In genomic region chr1:214753236-214753852, GRCh38 we compare ENCODE assay signal across 17 cellular contexts.
A peak's percentile ranks its signal among the peaks of the same experiment; 100 is the strongest.
DNase-seq lines count a peak whose midpoint lies in the region; FAIRE-seq and TF ChIP-seq lines count a peak whose summit lies in the region.
"Had no signal": no experiment of that assay in that cellular context is flagged by ENCODE, and none has a peak within 500 bp of the region (broad histone marks: within the 10 kb centered on the region; RNA-seq: fewer than 3 reads in every experiment).

No MANE protein-coding gene starts in this region.

- H4K5ac ChIP-seq in H1 (ENCODE audit: insufficient read length, low read depth, low read length): no peak overlapping the region

- no peaks in the 10 kb centered on the region for H3K27me3 Mint-ChIP-seq in type B pancreatic cell
- H3K27me3 Mint-ChIP-seq: B cell; CD4-positive, alpha-beta T cell had no signal

- no peak overlapping the region for H3K23ac ChIP-seq in H1 (ENCODE audit: insufficient read length)

- no peak overlapping the region for H3K4me3 Mint-ChIP-seq in type B pancreatic cell
- H3K4me3 Mint-ChIP-seq: B cell; CD4-positive, alpha-beta T cell; GM23338 had no signal

- CTCF ChIA-PET in A673 (lab: Charles Lee) (no interaction called here), PC-9 (lab: Charles Lee) (no interaction called here), H1 (lab: Charles Lee; ENCODE audit: partially characterized antibody) (interaction anchor here (0.6 to 1.1 kb wide), 3 partner anchors 17 to 691 kb away, joined by 3 read pairs; no protein-coding TSS in a partner anchor)

- H2BK15ac ChIP-seq in H1 (ENCODE audit: low read length): no peak overlapping the region

- DNase-seq in A673 (ENCODE audit: low spot score): peak; percentile 9
- no peak for DNase-seq in PC-9
- DNase-seq in H1 (ENCODE audit: low read depth in 1 of 2, low spot score in 2 of 2): no peak
- DNase-seq in osteoblast (ENCODE audit: insufficient read length, low spot score, missing footprints): no peak
- DNase-seq in uterus: no peak
- DNase-seq in WERI-Rb-1: no peak
- DNase-seq in type B pancreatic cell (ENCODE audit: extremely low spot score, unreplicated experiment): no peak
- DNase-seq: 8988T; ACHN; C1 segment of cervical spinal cord; Calu3; CD4-positive, alpha-beta T cell; DMS 273 treated with DMSO at 0.1 percent for 48 hours had no signal

- intact Hi-C loops in A673 (cut with micrococcal nuclease; ENCODE audit: unreplicated experiment): no loop called here
- intact Hi-C loops in PC-9 (cut with micrococcal nuclease; ENCODE audit: unreplicated experiment): no loop called here
- intact Hi-C loops in uterus (cut with DNase I; ENCODE audit: low total_unique reads): no loop called here

- H3K27me3 ChIP-seq in A673 (replicated peaks; ENCODE audit: insufficient read depth, low read depth, low read length, poor library complexity) (no peaks in the 10 kb centered on the region), PC-9 (ENCODE audit: insufficient read depth, low read depth) (no peaks in the 10 kb centered on the region), H1 (replicated peaks in 1 of 4; ENCODE audit: control insufficient read depth in 3 of 4, extremely low read depth in 1 of 4, insufficient read depth in 3 of 4, low read length in 3 of 4) (no peaks in the 10 kb centered on the region), osteoblast (ENCODE audit: insufficient read depth, low read length) (no peaks in the 10 kb centered on the region), uterus (no peaks in the 10 kb centered on the region), WERI-Rb-1 (ENCODE audit: insufficient read depth, low read depth, severe bottlenecking) (no peaks in the 10 kb centered on the region)

- H3K79me1 ChIP-seq in H1 (ENCODE audit: low read depth, low read length): no peaks in the 10 kb centered on the region

- 93% methylated on average over 26 of the region's 26 CpGs; no CpG with 5 or more reads in 1 of the 2 experiments for WGBS in H1 (ENCODE audit: extremely low coverage in 1 of 2, insufficient coverage in 1 of 2, insufficient read length in 1 of 2, insufficient replicate concordance in 2 of 2, low coverage in 1 of 2, low lambda C conversion rate in 2 of 2, missing lambda C conversion rate in 1 of 2), 2 experiments

- POLR2A ChIA-PET in A673 (lab: Charles Lee; ENCODE audit: low non-redundant PET): no interaction called here
- POLR2A ChIA-PET in PC-9 (lab: Charles Lee; ENCODE audit: unreplicated experiment): interaction anchor here (0.6 kb wide), 1 partner anchor 20 kb away, joined by 7 read pairs; no protein-coding TSS in a partner anchor
- POLR2A ChIA-PET in H1 (lab: Charles Lee; ENCODE audit: partially characterized antibody): no interaction called here

- no peaks in the 10 kb centered on the region for H3K36me3 Mint-ChIP-seq in type B pancreatic cell

- H3K9me3 Mint-ChIP-seq in type B pancreatic cell: peaks cover 8% of the 10 kb centered on the region

- H2BK5ac ChIP-seq in H1 (ENCODE audit: low read depth, low read length): no peak overlapping the region

- no peak for TF ChIP-seq RAD21 in H1 (IDR thresholded peaks at IDR 0.05 in 1 of 2, conservative IDR thresholded peaks at IDR 0.05 in 1 of 2; ENCODE audit: low read depth in 2 of 2, low read length in 2 of 2)

- no peak for TF ChIP-seq CTCF in A673 (conservative IDR thresholded peaks at IDR 0.05; ENCODE audit: low read depth, low read length)
- TF ChIP-seq CTCF in PC-9 (conservative IDR thresholded peaks at IDR 0.05): no peak
- no peak for TF ChIP-seq CTCF in H1 (IDR thresholded peaks at IDR 0.05; ENCODE audit: control extremely low read depth in 1 of 3, insufficient read depth in 1 of 3, low read depth in 1 of 3, low read length in 3 of 3)
- no peak for TF ChIP-seq CTCF in osteoblast (IDR thresholded peaks at IDR 0.05; ENCODE audit: extremely low read depth, low read depth, low read length)
- TF ChIP-seq CTCF in uterus (IDR thresholded peaks at IDR 0.05): no peak
- no peak for TF ChIP-seq CTCF in WERI-Rb-1 (IDR thresholded peaks at IDR 0.05; ENCODE audit: low read depth, low read length)
- TF ChIP-seq CTCF in type B pancreatic cell (conservative IDR thresholded peaks at IDR 0.05): no peak

- H4K20me1 ChIP-seq in PC-9 (ENCODE audit: insufficient read depth): no peaks in the 10 kb centered on the region
- H4K20me1 ChIP-seq in H1 (replicated peaks in 1 of 2; ENCODE audit: control insufficient read depth in 1 of 2, insufficient read depth in 2 of 2, low read length in 2 of 2): no peaks in the 10 kb centered on the region
- H4K20me1 ChIP-seq in osteoblast (ENCODE audit: insufficient read depth, low read length): no peaks in the 10 kb centered on the region

- H3K23me2 ChIP-seq in H1 (ENCODE audit: low read depth, low read length): no peaks in the 10 kb centered on the region

- no TSS peak for BruUV-seq in A673 (replicated peaks; lab: Mats Ljungman, UMichigan)
- no TSS peak for BruUV-seq in PC-9 (replicated peaks; lab: Mats Ljungman, UMichigan)

- no peak overlapping the region for H2BK120ac ChIP-seq in H1 (replicated peaks; ENCODE audit: low read depth, low read length)

- no peak for FAIRE-seq in H1 (lab: Jason Lieb, UNC)
- FAIRE-seq: GM12891 had no signal

- H3K4ac ChIP-seq in H1 (replicated peaks; ENCODE audit: insufficient read length, low read depth, low read length): no peak overlapping the region

- H3K4me2 ChIP-seq in PC-9 (no peak overlapping the region), H1 (ENCODE audit: insufficient read depth in 1 of 2, low read depth in 2 of 2, low read length in 2 of 2) (no peak overlapping the region), osteoblast (ENCODE audit: insufficient read depth, low read length) (no peak overlapping the region)
- H3K4me2 ChIP-seq: GM23338 had no signal

- H4K91ac ChIP-seq in H1 (replicated peaks; ENCODE audit: insufficient read length, low read length): no peak overlapping the region

- no peaks in the 10 kb centered on the region for H3K9me2 ChIP-seq in PC-9 (ENCODE audit: insufficient read depth)

- no peak overlapping the region for H3K56ac ChIP-seq in H1 (replicated peaks; ENCODE audit: insufficient read length, low read depth, low read length)

- no peak for TF ChIP-seq EP300 in H1 (IDR thresholded peaks at IDR 0.05; ENCODE audit: borderline replicate concordance in 1 of 2, low read depth in 2 of 2, low read length in 2 of 2)

- H2BK12ac ChIP-seq in H1 (ENCODE audit: low read depth, low read length): no peak overlapping the region

- no peak overlapping the region for H3K9ac ChIP-seq in H1 (replicated peaks in 1 of 4; ENCODE audit: extremely low read depth in 1 of 4, low read depth in 3 of 4, low read length in 3 of 4)

- H2AK5ac ChIP-seq in H1 (ENCODE audit: low read depth, low read length): no peak overlapping the region

- H3K18ac ChIP-seq in H1 (ENCODE audit: extremely low read depth, low read length): no peak overlapping the region

- no peak overlapping the region for H3K27ac ChIP-seq in A673 (ENCODE audit: low read depth, low read length, poor library complexity, severe bottlenecking)
- H3K27ac ChIP-seq in PC-9: no peak overlapping the region
- H3K27ac ChIP-seq in H1 (ENCODE audit: low read depth, low read length): no peak overlapping the region
- H3K27ac ChIP-seq in osteoblast (ENCODE audit: low read depth, low read length): no peak overlapping the region
- H3K27ac ChIP-seq in uterus: no peak overlapping the region
- no peak overlapping the region for H3K27ac ChIP-seq in WERI-Rb-1

- H3K79me2 ChIP-seq in PC-9 (ENCODE audit: low read depth) (no peaks in the 10 kb centered on the region), H1 (ENCODE audit: control insufficient read depth in 1 of 2, insufficient read depth in 2 of 2, low read length in 2 of 2) (no peaks in the 10 kb centered on the region), osteoblast (ENCODE audit: insufficient read depth, low read length) (no peaks in the 10 kb centered on the region)

- H3K9me3 ChIP-seq in A673 (ENCODE audit: low read depth, low read length, poor library complexity, severe bottlenecking) (peaks cover 9% of the 10 kb centered on the region), PC-9 (ENCODE audit: insufficient read depth, low read depth) (0 out of 2 replicates have a peak, but pooled peaks cover 8% of the 10 kb centered on the region), H1 (ENCODE audit: insufficient read depth in 2 of 2, low read depth in 1 of 2, low read length in 1 of 2) (peaks cover 6% of the 10 kb centered on the region in 2 experiments; a peak in 2 of 4 replicates), osteoblast (ENCODE audit: low read depth, low read length) (peaks cover 3% of the 10 kb centered on the region), uterus (no peaks in the 10 kb centered on the region), WERI-Rb-1 (ENCODE audit: severe bottlenecking) (peaks cover 3% of the 10 kb centered on the region)
- H3K9me3 ChIP-seq: HAP-1 had no signal

- H2AFZ ChIP-seq in PC-9 (peak overlapping the region; percentile 54; the same call in 1 of the 2 replicates), H1 (ENCODE audit: low read length) (no peak overlapping the region), osteoblast (ENCODE audit: low read length) (peak overlapping the region; percentile 80)
- H2AFZ ChIP-seq: GM23338 had no signal

- H3K36me3 ChIP-seq in A673 (ENCODE audit: insufficient read depth, low read length, poor library complexity, severe bottlenecking) (no peaks in the 10 kb centered on the region), PC-9 (ENCODE audit: low read depth) (no peaks in the 10 kb centered on the region), H1 (ENCODE audit: control insufficient read depth in 2 of 4, insufficient read depth in 4 of 4, low read length in 3 of 4) (no peaks in the 10 kb centered on the region), osteoblast (ENCODE audit: insufficient read depth, low read length) (no peaks in the 10 kb centered on the region), uterus (no peaks in the 10 kb centered on the region), WERI-Rb-1 (no peaks in the 10 kb centered on the region)
- H3K36me3 ChIP-seq: HAP-1 had no signal

- no peak overlapping the region for H3K14ac ChIP-seq in H1 (ENCODE audit: insufficient read length)

- no peak overlapping the region for H3K27ac Mint-ChIP-seq in type B pancreatic cell
- H3K27ac Mint-ChIP-seq: B cell; CD4-positive, alpha-beta T cell; GM23338 had no signal

- no peak for TF ChIP-seq POLR2A in H1 (IDR thresholded peaks at IDR 0.05; ENCODE audit: control extremely low read depth in 1 of 2, low read depth in 2 of 2, low read length in 2 of 2)
- TF ChIP-seq POLR2A in uterus (IDR thresholded peaks at IDR 0.05): no peak

- no peak overlapping the region for H2BK20ac ChIP-seq in H1 (ENCODE audit: low read length)

- no peaks in the 10 kb centered on the region for H3K4me1 Mint-ChIP-seq in type B pancreatic cell (ENCODE audit: unreplicated experiment)
- H3K4me1 Mint-ChIP-seq: B cell had no signal

- H3K4me3 ChIP-seq in A673 (ENCODE audit: low read depth, low read length, poor library complexity, severe bottlenecking) (no peak overlapping the region), PC-9 (no peak overlapping the region), H1 (ENCODE audit: extremely low read depth in 1 of 4, insufficient read depth in 2 of 4, low read depth in 3 of 4, low read length in 4 of 4) (no peak overlapping the region), osteoblast (ENCODE audit: insufficient read depth, low read length) (no peak overlapping the region), uterus (no peak overlapping the region), WERI-Rb-1 (ENCODE audit: low read depth, low read length) (no peak overlapping the region)
- H3K4me3 ChIP-seq: GM23338, HAP-1 had no signal

- 0 out of 2 replicates have a peak overlapping the region, but pooled peaks have one; percentile 51 for H4K8ac ChIP-seq in H1 (ENCODE audit: extremely low read depth, insufficient read depth, low read length)

- H3K4me1 ChIP-seq in A673 (ENCODE audit: insufficient read depth, low read length, poor library complexity, severe bottlenecking) (no peaks in the 10 kb centered on the region), PC-9 (replicated peaks; ENCODE audit: insufficient read depth) (no peaks in the 10 kb centered on the region), H1 (replicated peaks in 1 of 4; ENCODE audit: control insufficient read depth in 3 of 4, insufficient read depth in 4 of 4, low read length in 3 of 4) (peaks cover 0 to 4% (median 0%) of the 10 kb centered on the region in 4 experiments; a peak in 1 of 7 replicates), osteoblast (ENCODE audit: insufficient read depth, low read length) (no peaks in the 10 kb centered on the region), uterus (no peaks in the 10 kb centered on the region)
- H3K4me1 ChIP-seq: HAP-1 had no signal

- H3F3A ChIP-seq in PC-9 (ENCODE audit: insufficient read depth, low read depth): no peaks in the 10 kb centered on the region
